Comparison of ENCODE assay signal across 8 cellular contexts in the genomic region with DNA sequence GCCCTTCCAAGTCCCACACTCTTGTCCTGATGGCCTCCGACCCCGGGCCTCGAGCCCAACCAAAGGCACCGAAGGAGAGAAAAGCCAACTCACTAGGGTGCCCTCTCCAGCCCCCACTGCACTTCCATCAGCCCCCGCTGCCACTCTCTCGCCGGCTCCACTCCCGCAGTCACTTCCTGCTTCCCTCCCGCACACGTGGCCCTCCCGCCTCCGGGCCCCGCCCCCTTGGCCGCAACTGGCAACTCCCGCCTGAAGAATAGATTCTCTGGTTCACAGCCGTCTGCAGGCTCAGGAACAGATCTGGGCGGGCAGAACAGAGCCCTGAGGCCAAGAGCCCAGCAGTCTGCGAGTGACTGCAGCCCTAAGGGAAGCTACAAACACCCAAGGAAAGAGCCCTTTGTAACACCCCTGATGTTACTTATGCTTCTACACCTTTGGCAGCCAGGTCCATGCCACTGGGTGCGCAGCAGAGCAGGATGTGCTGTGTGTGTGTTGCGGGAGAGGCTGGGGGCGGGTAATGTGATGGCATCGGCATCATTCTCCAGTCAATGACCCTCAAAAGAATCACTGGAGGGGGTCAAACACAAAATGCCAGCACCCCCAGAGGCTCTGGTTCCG. TPM values are rescaled to one million over a fixed set of nuclear protein-coding genes. Genes with fewer than 3 reads are reported as not detected.
DNase-seq lines count a peak whose midpoint lies in the region; ATAC-seq and TF ChIP-seq lines count a peak whose summit lies in the region.

A gene with protein sequence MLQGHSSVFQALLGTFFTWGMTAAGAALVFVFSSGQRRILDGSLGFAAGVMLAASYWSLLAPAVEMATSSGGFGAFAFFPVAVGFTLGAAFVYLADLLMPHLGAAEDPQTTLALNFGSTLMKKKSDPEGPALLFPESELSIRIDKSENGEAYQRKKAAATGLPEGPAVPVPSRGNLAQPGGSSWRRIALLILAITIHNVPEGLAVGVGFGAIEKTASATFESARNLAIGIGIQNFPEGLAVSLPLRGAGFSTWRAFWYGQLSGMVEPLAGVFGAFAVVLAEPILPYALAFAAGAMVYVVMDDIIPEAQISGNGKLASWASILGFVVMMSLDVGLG (minus strand): TSS at position 171 of the 618 bp plus-strand sequence. CDS start 3,924 bp downstream, outside the sequence.

- H3K9me3 Mint-ChIP-seq in activated naive CD8-positive, alpha-beta T cell (ENCODE audit: low read depth) = no peaks in the 10 kb centered on the region

- H3K4me1 ChIP-seq in ovary (ENCODE audit: insufficient read depth) = peaks cover 2% of the 10 kb centered on the region
- H3K4me1 ChIP-seq in thyroid gland = peaks cover 17 to 22% of the 10 kb centered on the region in 2 donors

- 6 to 8% (median 8%) methylated on average over 23 of the region's 23 CpGs for WGBS in ovary, 3 donors
- 13 to 19% methylated on average over 14 to 21 of the region's 23 CpGs for WGBS in thyroid gland, 2 donors

- H3K4me3 ChIP-seq in GM08714 (ENCODE audit: low read length) = peak within 1 kb of the TSS; percentile 72
- peak within 1 kb of the TSS; percentile 46 for H3K4me3 ChIP-seq in ovary
- H3K4me3 ChIP-seq in thyroid gland (replicated peaks in 1 of 3) = peak within 1 kb of the TSS; percentile 22 to 67 (median 46)

- H3K27me3 ChIP-seq in ovary = no peaks in the 10 kb centered on the region
- H3K27me3 ChIP-seq in thyroid gland = no peaks in the 10 kb centered on the region

- no peak for TF ChIP-seq EP300 in ovary (IDR thresholded peaks at IDR 0.05)

- DNase-seq in NCI-H1092 (lab: John Stamatoyannopoulos, UW) (peak; percentile 86), SKM-1 treated with dmso at 0.1 percent for 144 hours (lab: John Stamatoyannopoulos, UW; ENCODE audit: unreplicated experiment) (peak; percentile 98), head of caudate nucleus (peak; percentile 90 to 98 (median 96)), ovary (peak; percentile 87 to 93 (median 90)), thyroid gland (peak; percentile 94 to 96)

- peaks cover 3% of the 10 kb centered on the region for H3K27me3 Mint-ChIP-seq in activated naive CD8-positive, alpha-beta T cell

- H3K9me3 ChIP-seq in ovary (no peaks in the 10 kb centered on the region), thyroid gland (no peaks in the 10 kb centered on the region)

- no peak for TF ChIP-seq CTCF in ovary (IDR thresholded peaks at IDR 0.05)
- TF ChIP-seq CTCF in thyroid gland (IDR thresholded peaks at IDR 0.05) = peak in 1 of 6 experiments; percentile 7

- H3K27ac ChIP-seq in ovary (no peak within 1 kb of the TSS), thyroid gland (peak within 1 kb of the TSS; percentile 74 to 80 (median 75))

- H3K36me3 ChIP-seq in ovary (no peaks in the 10 kb centered on the region), thyroid gland (peaks cover 1 to 2% of the 10 kb centered on the region in 2 donors)

- H3K4me1 Mint-ChIP-seq in activated naive CD8-positive, alpha-beta T cell (ENCODE audit: low read depth) = peaks cover 29% of the 10 kb centered on the region

- intact Hi-C loops in head of caudate nucleus (cut with DNase I) (no loop called here), ovary (cut with DNase I) (no loop called here), thyroid gland (cut with DNase I) (no loop called here)

- peak within 1 kb of the TSS; percentile 95 for H3K27ac Mint-ChIP-seq in activated naive CD8-positive, alpha-beta T cell

- peak; percentile 98 for ATAC-seq in HG02588 (IDR thresholded peaks at IDR 0.05; ENCODE audit: unreplicated experiment)

- no peak for TF ChIP-seq POLR2A in ovary (IDR thresholded peaks at IDR 0.05)
- peak; percentile 10 to 71 for TF ChIP-seq POLR2A in thyroid gland (IDR thresholded peaks at IDR 0.05)

- H3K4me3 Mint-ChIP-seq in activated naive CD8-positive, alpha-beta T cell = peak within 1 kb of the TSS; percentile 99

- H3K36me3 Mint-ChIP-seq in activated naive CD8-positive, alpha-beta T cell = peaks cover 1% of the 10 kb centered on the region

RNA-seq across cellular contexts. Expression of the gene that starts here (rescaled TPM):
- total RNA-seq in ovary (10 to 100 TPM in 4 of 7 donors, 1 to 10 TPM in 3; 8.3 to 21.2 (median 10.1) TPM), thyroid gland (100 to 1,000 TPM in 2 of 4 donors, 10 to 100 TPM in 2; 55.1 to 123 (median 97.0) TPM)
- 10 to 100 TPM in 1 of 2 donors, 1 to 10 TPM in 1; 4.0 to 14.2 TPM for polyA plus RNA-seq in ovary

Comparison
In these comparisons a context has a peak if more than half of its experiments do, and no peak if none do; other contexts are left out.
1. H3K27ac ChIP-seq: peak in thyroid gland (3 of 3); none in ovary (0 of 2).
2. Peak in every context shown above with its lines, with median percentiles within 50 percentile points of each other: H3K4me3 ChIP-seq and DNase-seq.